8 cellular contexts compared by ENCODE assay signal in the genomic region with DNA sequence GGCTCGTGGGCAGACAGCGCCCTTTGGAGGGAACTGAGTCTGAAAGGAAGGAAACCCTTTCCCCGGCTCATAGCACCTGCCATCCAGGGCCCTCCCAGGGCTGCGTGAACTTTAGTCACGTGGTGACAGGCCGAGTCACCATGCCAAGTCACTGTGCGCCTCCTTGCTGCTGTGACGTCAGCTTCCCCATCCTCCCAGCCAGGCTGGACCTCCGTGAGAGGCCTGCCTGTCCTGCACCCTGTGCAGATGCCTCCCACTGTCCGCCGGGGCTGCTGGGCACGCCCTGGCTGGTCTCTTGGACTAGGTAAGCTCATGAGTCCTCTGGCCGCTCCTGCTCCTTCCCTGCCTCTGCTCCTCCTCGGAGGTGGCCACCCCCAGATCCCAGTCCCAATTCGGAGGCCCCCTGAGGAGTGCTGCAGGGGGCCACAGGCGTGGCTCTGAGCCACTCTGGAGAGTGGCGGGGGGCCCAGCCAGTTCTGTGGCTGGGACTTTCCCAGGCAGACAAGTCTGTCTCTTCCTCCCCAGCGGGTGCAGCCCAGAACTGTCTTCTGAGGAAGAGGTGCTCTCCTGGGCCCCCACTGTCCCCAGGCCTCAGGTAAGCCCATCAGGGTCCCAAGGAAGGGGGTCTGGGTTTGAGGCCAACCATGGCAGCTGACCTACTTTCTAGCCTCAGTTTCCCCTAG. TPM values are rescaled to one million over a fixed set of nuclear protein-coding genes. Genes with fewer than 3 reads are reported as not detected.
DNase-seq lines count a peak whose midpoint lies in the region; ATAC-seq and TF ChIP-seq lines count a peak whose summit lies in the region.
"Not testable (repeated sequence)": the region's sequence is repeated elsewhere in the genome, so short reads cannot be mapped to it uniquely, and the experiment has no call there.

No MANE protein-coding gene starts in this region.

- not testable (repeated sequence) for H3K4me3 Mint-ChIP-seq in H9
- H3K4me3 Mint-ChIP-seq in activated T-helper 2 cell treated with anti-CD3 and anti-CD28 coated beads, Interferon-gamma antibody, Interleukin-2, Interleukin-4, amounts not matched to agents 10 μg/mL and 5 μg/mL and 100 μg/mL, durations not matched to agents 14 hours and 24 hours and 36 hours (ENCODE audit: low read depth), result peak overlapping the region; percentile 88
- peak overlapping the region; percentile 75 to 95 for H3K4me3 Mint-ChIP-seq in stimulated activated naive B cell treated with anti-CD40 and anti-IgM and Interleukin-4, amounts not matched to agents 10 μg/mL and 1 μg/mL and 100 μg/mL, for 72 hours

- H3K27ac ChIP-seq in H9 (ENCODE audit: insufficient read length, low read depth, low read length); trophoblast cell (ENCODE audit: low read depth, low read length): not testable (repeated sequence)

- TF ChIP-seq CTCF in GM10266 (IDR thresholded peaks at IDR 0.05; ENCODE audit: control insufficient read depth, insufficient read depth, low read depth, missing control alignments); H9 (conservative IDR thresholded peaks at IDR 0.05); NB4 (IDR thresholded peaks at IDR 0.05; ENCODE audit: low read depth, low read length); fibroblast of the aortic adventitia (IDR thresholded peaks at IDR 0.05; ENCODE audit: insufficient read depth, low read length): not testable (repeated sequence)

- H4K12ac ChIP-seq in trophoblast cell (ENCODE audit: low read depth, low read length), result not testable (repeated sequence)

- H2BK15ac ChIP-seq in H9 (ENCODE audit: low read depth, low read length), result not testable (repeated sequence)

- not testable (repeated sequence) for H3K4ac ChIP-seq in H9 (ENCODE audit: low read depth, low read length); trophoblast cell (ENCODE audit: low read depth, low read length)

- TF ChIP-seq POLR2A in NB4 (IDR thresholded peaks at IDR 0.05; ENCODE audit: extremely low read depth, insufficient read length), result not testable (repeated sequence)

- H2BK12ac ChIP-seq in H9 (ENCODE audit: insufficient read length, low read depth, low read length); trophoblast cell (ENCODE audit: low read length): not testable (repeated sequence)

- not testable (repeated sequence) for H3K27me3 Mint-ChIP-seq in H9 (ENCODE audit: low read depth); activated T-helper 2 cell treated with anti-CD3 and anti-CD28 coated beads, Interferon-gamma antibody, Interleukin-2, Interleukin-4, amounts not matched to agents 10 μg/mL and 5 μg/mL and 100 μg/mL, durations not matched to agents 14 hours and 24 hours and 36 hours (ENCODE audit: low read depth); stimulated activated naive B cell treated with anti-CD40 and anti-IgM and Interleukin-4, amounts not matched to agents 10 μg/mL and 1 μg/mL and 100 μg/mL, for 72 hours

- not testable (repeated sequence) for H3K79me1 ChIP-seq in H9 (ENCODE audit: insufficient read depth, low read depth, low read length, poor library complexity, severe bottlenecking); trophoblast cell (ENCODE audit: low read length)

- not testable (repeated sequence) for H2BK20ac ChIP-seq in H9 (ENCODE audit: low read depth, low read length, poor library complexity, severe bottlenecking)

- not testable (repeated sequence) for H4K20me1 ChIP-seq in H9 (ENCODE audit: control insufficient read depth, insufficient read depth, insufficient read length)

- H4K91ac ChIP-seq in H9 (ENCODE audit: insufficient read length, low read depth, low read length); trophoblast cell (ENCODE audit: low read depth, low read length): not testable (repeated sequence)

- H3K56ac ChIP-seq in H9 (ENCODE audit: insufficient read length, low read depth, low read length), result not testable (repeated sequence)

- H3K14ac ChIP-seq in H9 (ENCODE audit: insufficient read depth, low read length), result not testable (repeated sequence)
- peak overlapping the region; percentile 34 for H3K14ac ChIP-seq in trophoblast cell (ENCODE audit: low read length)

- H4K8ac ChIP-seq in H9 (replicated peaks; ENCODE audit: insufficient read length, low read depth, low read length); trophoblast cell (ENCODE audit: low read depth, low read length): not testable (repeated sequence)

- no CpG with 5 or more reads among the region's 18 CpGs for WGBS in H9 (ENCODE audit: extremely low coverage, insufficient read length, low lambda C conversion rate)
- WGBS in trophoblast cell (ENCODE audit: extremely low coverage, insufficient coverage, insufficient read length), result no CpG with 5 or more reads among the region's 18 CpGs

- H3K36me3 Mint-ChIP-seq in H9 (ENCODE audit: insufficient read depth in 1 of 3, low read depth in 3 of 3); activated T-helper 2 cell treated with anti-CD3 and anti-CD28 coated beads, Interferon-gamma antibody, Interleukin-2, Interleukin-4, amounts not matched to agents 10 μg/mL and 5 μg/mL and 100 μg/mL, durations not matched to agents 14 hours and 24 hours and 36 hours (ENCODE audit: low read depth); stimulated activated naive B cell treated with anti-CD40 and anti-IgM and Interleukin-4, amounts not matched to agents 10 μg/mL and 1 μg/mL and 100 μg/mL, for 72 hours: not testable (repeated sequence)

- peaks cover 15 to 20% of the 10 kb centered on the region in 2 experiments for H3K4me1 Mint-ChIP-seq in H9
- H3K4me1 Mint-ChIP-seq in activated T-helper 2 cell treated with anti-CD3 and anti-CD28 coated beads, Interferon-gamma antibody, Interleukin-2, Interleukin-4, amounts not matched to agents 10 μg/mL and 5 μg/mL and 100 μg/mL, durations not matched to agents 14 hours and 24 hours and 36 hours (ENCODE audit: low read depth), result peaks cover 23% of the 10 kb centered on the region
- peaks cover 14 to 23% of the 10 kb centered on the region in 2 donors for H3K4me1 Mint-ChIP-seq in stimulated activated naive B cell treated with anti-CD40 and anti-IgM and Interleukin-4, amounts not matched to agents 10 μg/mL and 1 μg/mL and 100 μg/mL, for 72 hours

- H3K27me3 ChIP-seq in H9 (ENCODE audit: insufficient read depth, low read length); trophoblast cell (ENCODE audit: insufficient read depth, low read length): not testable (repeated sequence)

- H3K23ac ChIP-seq in H9 (ENCODE audit: insufficient read length, low read depth, low read length); trophoblast cell (ENCODE audit: low read length): not testable (repeated sequence)

- DNase-seq in GM10266 (ENCODE audit: extremely low spot score) (peak; percentile 75), NB4 (ENCODE audit: low read depth) (peak; percentile 77), UCSD-AML1 (lab: John Stamatoyannopoulos, UW; ENCODE audit: unreplicated experiment) (peak; percentile 76), fibroblast of the aortic adventitia (ENCODE audit: low read depth) (peak; percentile 4), trophoblast cell (peak in 1 of 2 donors; percentile 5)
- DNase-seq in H9, result not testable (repeated sequence)
- DNase-seq in activated T-helper 2 cell treated with anti-CD3 and anti-CD28 coated beads, Interferon-gamma antibody, Interleukin-2, Interleukin-4, amounts not matched to agents 10 μg/mL and 5 μg/mL and 100 μg/mL, durations not matched to agents 14 hours and 24 hours and 36 hours (ENCODE audit: low spot score), result peak; percentile 45
- peak; percentile 44 for DNase-seq in stimulated activated naive B cell treated with anti-CD40 and anti-IgM and Interleukin-4, amounts not matched to agents 10 μg/mL and 1 μg/mL and 100 μg/mL, for 72 hours

- not testable (repeated sequence) for H3T11ph ChIP-seq in H9 (ENCODE audit: low read length)

- not testable (repeated sequence) for H2BK5ac ChIP-seq in H9 (ENCODE audit: insufficient read length, low read length); trophoblast cell (ENCODE audit: low read depth, low read length, poor library complexity)

- H3K23me2 ChIP-seq in H9 (ENCODE audit: insufficient read length, low read depth, low read length, poor library complexity, severe bottlenecking), result not testable (repeated sequence)

- not testable (repeated sequence) for H3K36me3 ChIP-seq in trophoblast cell (ENCODE audit: control insufficient read depth in 1 of 2, insufficient read depth in 2 of 2, low read length in 2 of 2)

- H3K27ac Mint-ChIP-seq in H9, result peak overlapping the region in 2 of 3 experiments; percentile 14 to 94; a peak in 2 of 7 replicates
- H3K27ac Mint-ChIP-seq in activated T-helper 2 cell treated with anti-CD3 and anti-CD28 coated beads, Interferon-gamma antibody, Interleukin-2, Interleukin-4, amounts not matched to agents 10 μg/mL and 5 μg/mL and 100 μg/mL, durations not matched to agents 14 hours and 24 hours and 36 hours, result peak overlapping the region; percentile 98
- peak overlapping the region; percentile 97 for H3K27ac Mint-ChIP-seq in stimulated activated naive B cell treated with anti-CD40 and anti-IgM and Interleukin-4, amounts not matched to agents 10 μg/mL and 1 μg/mL and 100 μg/mL, for 72 hours

- H2AFZ ChIP-seq in H9 (ENCODE audit: low read length); trophoblast cell (ENCODE audit: insufficient read depth, low read length, poor library complexity): not testable (repeated sequence)

- H2BK120ac ChIP-seq in H9 (ENCODE audit: low read depth, low read length, poor library complexity, severe bottlenecking); trophoblast cell (ENCODE audit: insufficient read depth, low read length, poor library complexity): not testable (repeated sequence)

- H3K4me2 ChIP-seq in H9 (ENCODE audit: insufficient read depth, insufficient read length, low read length); trophoblast cell (ENCODE audit: low read length): not testable (repeated sequence)

- peak; percentile 65 to 83 for ATAC-seq in stimulated activated naive B cell treated with anti-CD40 and anti-IgM and Interleukin-4, amounts not matched to agents 10 μg/mL and 1 μg/mL and 100 μg/mL, for 72 hours (replicated peaks)

- not testable (repeated sequence) for H4K5ac ChIP-seq in H9 (ENCODE audit: insufficient read length, low read depth, low read length)

- H3K18ac ChIP-seq in H9 (ENCODE audit: insufficient read length, low read depth, low read length); trophoblast cell (ENCODE audit: low read length): not testable (repeated sequence)

- H3K4me3 ChIP-seq in NB4 (ENCODE audit: low read depth, low read length), result peak overlapping the region; percentile 25
- not testable (repeated sequence) for H3K4me3 ChIP-seq in fibroblast of the aortic adventitia (ENCODE audit: low read depth, low read length); trophoblast cell (ENCODE audit: low read depth, low read length)

- not testable (repeated sequence) for H3K79me2 ChIP-seq in H9 (ENCODE audit: insufficient read depth, low read length); trophoblast cell (ENCODE audit: control insufficient read depth, insufficient read depth, low read length, poor library complexity)

- intact Hi-C loops in activated T-helper 2 cell treated with anti-CD3 and anti-CD28 coated beads, Interferon-gamma antibody, Interleukin-2, Interleukin-4, amounts not matched to agents 10 μg/mL and 5 μg/mL and 100 μg/mL, durations not matched to agents 14 hours and 24 hours and 36 hours (cut with micrococcal nuclease), result not testable (repeated sequence)

- not testable (repeated sequence) for H3K9ac ChIP-seq in H9 (ENCODE audit: extremely low read depth, insufficient read length, low read length); trophoblast cell (ENCODE audit: low read length)

- not testable (repeated sequence) for H3K4me1 ChIP-seq in H9 (ENCODE audit: insufficient read depth, low read length)
- peaks cover 0 to 11% of the 10 kb centered on the region in 2 experiments for H3K4me1 ChIP-seq in trophoblast cell (ENCODE audit: control insufficient read depth in 1 of 2, insufficient read depth in 2 of 2, low read length in 2 of 2)

- not testable (repeated sequence) for H3K9me3 ChIP-seq in H9 (ENCODE audit: control insufficient read depth, low read depth, low read length); trophoblast cell (ENCODE audit: insufficient read depth, low read depth, low read length)

- not testable (repeated sequence) for H3K9me3 Mint-ChIP-seq in H9; activated T-helper 2 cell treated with anti-CD3 and anti-CD28 coated beads, Interferon-gamma antibody, Interleukin-2, Interleukin-4, amounts not matched to agents 10 μg/mL and 5 μg/mL and 100 μg/mL, durations not matched to agents 14 hours and 24 hours and 36 hours; stimulated activated naive B cell treated with anti-CD40 and anti-IgM and Interleukin-4, amounts not matched to agents 10 μg/mL and 1 μg/mL and 100 μg/mL, for 72 hours

- not testable (repeated sequence) for H2AK5ac ChIP-seq in H9 (ENCODE audit: insufficient read length, low read length); trophoblast cell (ENCODE audit: low read length)

RNA-seq across cellular contexts. Expression of a gene that starts 4.6 kb away (rescaled TPM):
- total RNA-seq in H9 (2021) (19.5 and 20.5 TPM in 2 replicates), fibroblast of the aortic adventitia (ENCODE audit: low replicate concordance) (0.65 and 1.1 TPM in 2 replicates)
- total RNA-seq in activated T-helper 2 cell treated with anti-CD3 and anti-CD28 coated beads, Interferon-gamma antibody, Interleukin-2, Interleukin-4, amounts not matched to agents 10 μg/mL and 5 μg/mL and 100 μg/mL, durations not matched to agents 14 hours and 24 hours and 36 hours, result 46.2 and 47.0 TPM in 2 replicates
- 14.0 and 15.1 TPM in 2 replicates for polyA plus RNA-seq in trophoblast cell (2013)

RNA-seq across cellular contexts. Expression of a gene that starts 14.7 kb away (rescaled TPM):
- total RNA-seq in H9 (2021), result 16.4 and 18.1 TPM in 2 replicates
- total RNA-seq in activated T-helper 2 cell treated with anti-CD3 and anti-CD28 coated beads, Interferon-gamma antibody, Interleukin-2, Interleukin-4, amounts not matched to agents 10 μg/mL and 5 μg/mL and 100 μg/mL, durations not matched to agents 14 hours and 24 hours and 36 hours, result 4.5 and 4.7 TPM in 2 replicates
- 4.0 and 6.0 TPM in 2 replicates for total RNA-seq in fibroblast of the aortic adventitia (ENCODE audit: low replicate concordance)
- polyA plus RNA-seq in trophoblast cell (2013), result 7.1 and 7.5 TPM in 2 replicates

RNA-seq across cellular contexts. Expression of a gene that starts 51.8 kb away (rescaled TPM):
- total RNA-seq in H9 (2021) (205 and 212 TPM in 2 replicates), fibroblast of the aortic adventitia (ENCODE audit: low replicate concordance) (50.7 and 112 TPM in 2 replicates)
- total RNA-seq in activated T-helper 2 cell treated with anti-CD3 and anti-CD28 coated beads, Interferon-gamma antibody, Interleukin-2, Interleukin-4, amounts not matched to agents 10 μg/mL and 5 μg/mL and 100 μg/mL, durations not matched to agents 14 hours and 24 hours and 36 hours, result 148 and 160 TPM in 2 replicates
- 81.7 and 84.3 TPM in 2 replicates for polyA plus RNA-seq in trophoblast cell (2013)

RNA-seq across cellular contexts. Expression of a gene that starts 52.6 kb away (rescaled TPM):
- total RNA-seq in H9 (2021) (87.4 and 99.8 TPM in 2 replicates), fibroblast of the aortic adventitia (ENCODE audit: low replicate concordance) (69.1 and 96.6 TPM in 2 replicates)
- 115 and 128 TPM in 2 replicates for total RNA-seq in activated T-helper 2 cell treated with anti-CD3 and anti-CD28 coated beads, Interferon-gamma antibody, Interleukin-2, Interleukin-4, amounts not matched to agents 10 μg/mL and 5 μg/mL and 100 μg/mL, durations not matched to agents 14 hours and 24 hours and 36 hours
- 42.2 and 45.8 TPM in 2 replicates for polyA plus RNA-seq in trophoblast cell (2013)
